1 cellular context compared by ENCODE assay signal in the genomic region with DNA sequence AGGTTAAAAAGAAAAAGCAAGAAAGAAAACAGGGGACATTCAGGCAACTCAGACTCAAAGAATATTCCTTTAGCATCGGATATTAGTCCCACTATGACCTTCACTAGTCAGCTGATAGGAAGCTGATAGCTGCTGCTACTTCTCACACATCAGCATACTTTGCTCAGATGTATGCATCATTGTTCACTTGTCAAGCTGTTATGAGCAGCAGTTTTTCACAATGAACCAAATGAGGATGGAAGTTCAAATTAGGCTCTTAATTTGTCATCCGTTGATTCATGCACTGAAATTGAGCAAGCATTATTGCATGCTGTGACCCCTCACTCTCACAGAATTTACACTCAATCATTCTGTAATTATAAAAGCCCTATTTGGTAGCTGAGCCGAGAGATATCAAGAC.
TF ChIP-seq lines count a peak whose summit lies in the region.

No MANE protein-coding gene starts in this region.

TF ChIP-seq in HepG2, 621 proteins besides CTCF, POLR2A, EP300 and RAD21 (continued from another document):
- TF ChIP-seq KLF6 (CRISPR knock-in tag; IDR thresholded peaks at IDR 0.05) (no peak), PHF21A (CRISPR knock-in tag; IDR thresholded peaks at IDR 0.05) (no peak), ATM (IDR thresholded peaks at IDR 0.05; ENCODE audit: borderline replicate concordance) (no peak), CHD4 (IDR thresholded peaks at IDR 0.05; ENCODE audit: borderline replicate concordance, low read length) (no peak), ZNF773 (CRISPR knock-in tag; IDR thresholded peaks at IDR 0.05; ENCODE audit: borderline replicate concordance) (no peak), ZNF275 (CRISPR knock-in tag; IDR thresholded peaks at IDR 0.05; ENCODE audit: borderline replicate concordance) (no peak), TFE3 (CRISPR knock-in tag; IDR thresholded peaks at IDR 0.05) (no peak), TEF (CRISPR knock-in tag; IDR thresholded peaks at IDR 0.05) (no peak), ZNF567 (CRISPR knock-in tag; IDR thresholded peaks at IDR 0.05; ENCODE audit: borderline replicate concordance) (no peak), GATA4 (IDR thresholded peaks at IDR 0.05; ENCODE audit: borderline replicate concordance, low read depth) (no peak), NAIF1 (CRISPR knock-in tag; IDR thresholded peaks at IDR 0.05; ENCODE audit: borderline replicate concordance) (no peak), RBM39 (IDR thresholded peaks at IDR 0.05; ENCODE audit: low read depth, low read length, poor library complexity, severe bottlenecking) (no peak), GLI4 (CRISPR knock-in tag; IDR thresholded peaks at IDR 0.05; ENCODE audit: borderline replicate concordance) (no peak), PHF20 (CRISPR knock-in tag; IDR thresholded peaks at IDR 0.05) (no peak), FOXC1 (CRISPR knock-in tag; IDR thresholded peaks at IDR 0.05; ENCODE audit: borderline replicate concordance) (no peak), DMAP1 (CRISPR knock-in tag; IDR thresholded peaks at IDR 0.05) (no peak)
- TF ChIP-seq, protein P1, sequence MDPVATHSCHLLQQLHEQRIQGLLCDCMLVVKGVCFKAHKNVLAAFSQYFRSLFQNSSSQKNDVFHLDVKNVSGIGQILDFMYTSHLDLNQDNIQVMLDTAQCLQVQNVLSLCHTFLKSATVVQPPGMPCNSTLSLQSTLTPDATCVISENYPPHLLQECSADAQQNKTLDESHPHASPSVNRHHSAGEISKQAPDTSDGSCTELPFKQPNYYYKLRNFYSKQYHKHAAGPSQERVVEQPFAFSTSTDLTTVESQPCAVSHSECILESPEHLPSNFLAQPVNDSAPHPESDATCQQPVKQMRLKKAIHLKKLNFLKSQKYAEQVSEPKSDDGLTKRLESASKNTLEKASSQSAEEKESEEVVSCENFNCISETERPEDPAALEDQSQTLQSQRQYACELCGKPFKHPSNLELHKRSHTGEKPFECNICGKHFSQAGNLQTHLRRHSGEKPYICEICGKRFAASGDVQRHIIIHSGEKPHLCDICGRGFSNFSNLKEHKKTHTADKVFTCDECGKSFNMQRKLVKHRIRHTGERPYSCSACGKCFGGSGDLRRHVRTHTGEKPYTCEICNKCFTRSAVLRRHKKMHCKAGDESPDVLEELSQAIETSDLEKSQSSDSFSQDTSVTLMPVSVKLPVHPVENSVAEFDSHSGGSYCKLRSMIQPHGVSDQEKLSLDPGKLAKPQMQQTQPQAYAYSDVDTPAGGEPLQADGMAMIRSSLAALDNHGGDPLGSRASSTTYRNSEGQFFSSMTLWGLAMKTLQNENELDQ (CRISPR knock-in tag; IDR thresholded peaks at IDR 0.05; ENCODE audit: borderline replicate concordance) = no peak
